In genomic region chr5:172830876-172831662, GRCh38 we compare ENCODE assay signal across 12 cellular contexts. TPM values are rescaled to one million over a fixed set of nuclear protein-coding genes. Genes with fewer than 3 reads are reported as not detected.
A peak's percentile ranks its signal among the peaks of the same experiment; 100 is the strongest.
DNase-seq lines count a peak whose midpoint lies in the region; ATAC-seq and TF ChIP-seq lines count a peak whose summit lies in the region.
"Had no signal": no experiment of that assay in that cellular context is flagged by ENCODE, and none has a peak within 500 bp of the region (broad histone marks: within the 10 kb centered on the region; RNA-seq: fewer than 3 reads in every experiment).

No MANE protein-coding gene starts in this region.

- H2AFZ ChIP-seq in mammary epithelial cell (ENCODE audit: low read depth, low read length), result peak overlapping the region; percentile 11

- TF ChIP-seq CTCF in mammary epithelial cell (conservative IDR thresholded peaks at IDR 0.05 in 1 of 2, IDR thresholded peaks at IDR 0.05 in 1 of 2; ENCODE audit: extremely low read depth in 1 of 2, insufficient read depth in 1 of 2, low read depth in 1 of 2, low read length in 2 of 2) (no peak), nephron (IDR thresholded peaks at IDR 0.05; ENCODE audit: unreplicated experiment in 3 of 3) (no peak)

- BruUV-seq in mammary epithelial cell (replicated peaks; lab: Mats Ljungman, UMichigan), result no TSS peak

- in situ Hi-C loops in mammary epithelial cell (cut with MboI; ENCODE audit: low sequenced_read_pairs in 2 of 2), result loop anchor here in 1 of 2 donors (5.0 kb wide), 1 partner anchor 54 kb away; no protein-coding TSS in a partner anchor

- DNase-seq in Daoy (ENCODE audit: low read depth) (peak; percentile 69), MV-4-11 (lab: John Stamatoyannopoulos, UW) (peak; percentile 66), mammary epithelial cell (peak; percentile 40), amygdala (lab: John Stamatoyannopoulos, UW) (no peak), cortex of kidney (lab: John Stamatoyannopoulos, UW) (no peak), ecto neural progenitor cell (ENCODE audit: low spot score) (no peak)
- DNase-seq: activated naive CD4-positive, alpha-beta T cell treated with Interleukin-2 at 50 U/mL for 16 hours; NCI-H187 treated with DMSO at 0.1 percent for 48 hours; psoas muscle; SIG-M5 had no signal

- no peak overlapping the region for H3K27ac ChIP-seq in mammary epithelial cell (ENCODE audit: insufficient read depth, low read depth, low read length)
- H3K27ac ChIP-seq: psoas muscle had no signal

- H3K27ac Mint-ChIP-seq in nephron, result peak overlapping the region in 2 of 3 experiments; percentile 50 to 68

- H3K9me3 ChIP-seq in mammary epithelial cell (replicated peaks; ENCODE audit: insufficient read depth, low read length), result peaks cover 3% of the 10 kb centered on the region
- H3K9me3 ChIP-seq: psoas muscle had no signal

- no peak overlapping the region for H3K9ac ChIP-seq in mammary epithelial cell (ENCODE audit: insufficient read depth, low read length)

- peaks cover 6% of the 10 kb centered on the region for H3K36me3 Mint-ChIP-seq in nephron (ENCODE audit: low read depth)

- H3K27me3 ChIP-seq in mammary epithelial cell (ENCODE audit: insufficient read depth, low read length), result no peaks in the 10 kb centered on the region

- H3K27me3 Mint-ChIP-seq in nephron (ENCODE audit: low read depth), result peaks cover 9% of the 10 kb centered on the region

- H3K4me3 Mint-ChIP-seq in nephron, result peak overlapping the region in 2 of 3 experiments; percentile 25 to 61

- intact Hi-C loops in mammary epithelial cell (cut with micrococcal nuclease), result loop anchor here (5.0 kb wide), 1 partner anchor 76 kb away; no protein-coding TSS in a partner anchor

- H3K4me2 ChIP-seq in mammary epithelial cell (ENCODE audit: insufficient read depth, low read depth, low read length), result no peak overlapping the region

- 72% methylated on average over 12 of the region's 14 CpGs for WGBS in mammary epithelial cell (ENCODE audit: low coverage, missing lambda C conversion rate)

- H3K79me2 ChIP-seq in mammary epithelial cell (ENCODE audit: insufficient read depth, low read length), result peaks cover 17% of the 10 kb centered on the region

- dilution Hi-C loops in mammary epithelial cell (cut with HindIII; ENCODE audit: low sequenced_read_pairs), result no loop called here

- H3K4me3 ChIP-seq in mammary epithelial cell (replicated peaks in 1 of 3; ENCODE audit: insufficient read depth in 1 of 3, low read depth in 2 of 3, low read length in 3 of 3), result no peak overlapping the region
- H3K4me3 ChIP-seq: psoas muscle had no signal

- no peak for ATAC-seq in GM21619 (IDR thresholded peaks at IDR 0.05; ENCODE audit: unreplicated experiment)
- ATAC-seq: psoas muscle had no signal

- H3K4me1 ChIP-seq in mammary epithelial cell (ENCODE audit: insufficient read depth, low read length), result peaks cover 8% of the 10 kb centered on the region

- H3K4me1 Mint-ChIP-seq in nephron, result peaks cover 29% of the 10 kb centered on the region

- peaks cover 12% of the 10 kb centered on the region for H3K9me3 Mint-ChIP-seq in nephron

- no peaks in the 10 kb centered on the region for H3K36me3 ChIP-seq in mammary epithelial cell (ENCODE audit: insufficient read depth, low read length)

- CTCF ChIA-PET in mammary epithelial cell (lab: Charles Lee; ENCODE audit: low non-redundant PET), result no interaction called here

- no peaks in the 10 kb centered on the region for H4K20me1 ChIP-seq in mammary epithelial cell (ENCODE audit: insufficient read depth, low read length)

RNA-seq across cellular contexts. Expression of gene ERGIC1, which starts 3.0 kb away (rescaled TPM):
- total RNA-seq in Daoy (2014; rRNA removed; shearing (Covaris generic)), result 77.2 and 77.4 TPM in 2 replicates
- total RNA-seq in mammary epithelial cell, result 10 to 100 TPM; 58.8 to 98.6 TPM
- polyA plus RNA-seq in mammary epithelial cell, result 111 TPM
- 158 TPM for polyA minus RNA-seq in mammary epithelial cell

Comparison
In these comparisons a context has a peak if more than half of its experiments do, and no peak if none do; other contexts are left out.
1. DNase-seq: peak in Daoy (single experiment), MV-4-11 (single experiment) and mammary epithelial cell (single experiment); none in amygdala (0 of 56), cortex of kidney (single experiment) and ecto neural progenitor cell (single experiment).